ENCODE assay signal across 1 cellular context in genomic region chr18:32760391-32760790, GRCh38.
TF ChIP-seq lines count a peak whose summit lies in the region.

No MANE protein-coding gene starts in this region.

TF ChIP-seq in GM23338, 12 proteins besides CTCF, POLR2A, EP300 and RAD21 (continued from another document):
- peak; percentile 91 for TF ChIP-seq ZNF462 (CRISPR knock-in tag; IDR thresholded peaks at IDR 0.05)
